ENCODE assay signal across 19 cellular contexts in genomic region chr2:232863996-232864395, GRCh38. TPM values are rescaled to one million over a fixed set of nuclear protein-coding genes. Genes with fewer than 3 reads are reported as not detected.
DNase-seq lines count a peak whose midpoint lies in the region; ATAC-seq and TF ChIP-seq lines count a peak whose summit lies in the region.
"Had no signal": no experiment of that assay in that cellular context is flagged by ENCODE, and none has a peak within 500 bp of the region (broad histone marks: within the 10 kb centered on the region; RNA-seq: fewer than 3 reads in every experiment).

No MANE protein-coding gene starts in this region.

- TF ChIP-seq CTCF in esophagus muscularis mucosa (IDR thresholded peaks at IDR 0.05), result no peak

- WGBS in esophagus muscularis mucosa, result 93% methylated on average over 2 of the region's 2 CpGs

- H3K27ac Mint-ChIP-seq in activated CD4-positive, alpha-beta memory T cell treated with anti-CD3 and anti-CD28 coated beads, Interleukin-2, amount 10 ng/mL, durations not matched to agents 7 days and 5 days, result no peak overlapping the region
- no peak overlapping the region for H3K27ac Mint-ChIP-seq in activated CD4-positive, alpha-beta memory T cell treated with anti-CD3 and anti-CD28 coated beads for 36 hours
- H3K27ac Mint-ChIP-seq in CD4-positive, CD25-positive, alpha-beta regulatory T cell, result peak overlapping the region in 2 of 3 donors; percentile 54 to 59

- DNase-seq in activated CD4-positive, alpha-beta memory T cell treated with anti-CD3 and anti-CD28 coated beads, Interleukin-2, amount 10 ng/mL, durations not matched to agents 7 days and 5 days, result peak; percentile 11
- no peak for DNase-seq in activated CD4-positive, alpha-beta memory T cell treated with anti-CD3 and anti-CD28 coated beads for 36 hours
- DNase-seq in CD4-positive, CD25-positive, alpha-beta regulatory T cell, result no peak
- no peak for DNase-seq in SJSA1 (ENCODE audit: low read depth in 1 of 2, low spot score in 2 of 2)
- peak; percentile 47 for DNase-seq in esophagus muscularis mucosa (ENCODE audit: extremely low spot score)
- DNase-seq in activated naive CD4-positive, alpha-beta T cell treated with Interleukin-2 at 50 U/mL for 16 hours, result no peak
- DNase-seq: AML-193; Calu3; CD4-positive, alpha-beta memory T cell; DMS79 treated with DMSO at 0.1 percent for 48 hours; GF-D8; GOT3; H7 had no signal

- POLR2A ChIA-PET in activated CD4-positive, alpha-beta memory T cell treated with anti-CD3 and anti-CD28 coated beads, Interleukin-2, amount 10 ng/mL, durations not matched to agents 7 days and 5 days (lab: Charles Lee), result no interaction called here
- POLR2A ChIA-PET in activated CD4-positive, alpha-beta memory T cell treated with anti-CD3 and anti-CD28 coated beads for 36 hours (lab: Charles Lee), result no interaction called here

- no peaks in the 10 kb centered on the region for H3K27me3 Mint-ChIP-seq in activated CD4-positive, alpha-beta memory T cell treated with anti-CD3 and anti-CD28 coated beads, Interleukin-2, amount 10 ng/mL, durations not matched to agents 7 days and 5 days
- H3K27me3 Mint-ChIP-seq in activated CD4-positive, alpha-beta memory T cell treated with anti-CD3 and anti-CD28 coated beads for 36 hours, result no peaks in the 10 kb centered on the region
- H3K27me3 Mint-ChIP-seq in CD4-positive, CD25-positive, alpha-beta regulatory T cell, result no peaks in the 10 kb centered on the region
- H3K27me3 Mint-ChIP-seq: CD4-positive, alpha-beta memory T cell had no signal

- intact Hi-C loops in activated CD4-positive, alpha-beta memory T cell treated with anti-CD3 and anti-CD28 coated beads for 36 hours (cut with micrococcal nuclease), result no loop called here
- intact Hi-C loops in esophagus muscularis mucosa (cut with DNase I), result no loop called here

- no peak overlapping the region for H3K27ac ChIP-seq in CD4-positive, CD25-positive, alpha-beta regulatory T cell (ENCODE audit: insufficient read depth, low read length, poor library complexity, severe bottlenecking)
- H3K27ac ChIP-seq in SJSA1, result peak overlapping the region; percentile 33; the same call in 1 of the 2 replicates
- no peak overlapping the region for H3K27ac ChIP-seq in esophagus muscularis mucosa (replicated peaks in 1 of 4)
- H3K27ac ChIP-seq: 22Rv1, A549, C4-2B had no signal

- no peaks in the 10 kb centered on the region for H3K4me1 ChIP-seq in CD4-positive, CD25-positive, alpha-beta regulatory T cell (ENCODE audit: control insufficient read depth, insufficient read depth, low read length, poor library complexity, severe bottlenecking)
- H3K4me1 ChIP-seq in SJSA1 (replicated peaks) (peaks cover 23% of the 10 kb centered on the region), esophagus muscularis mucosa (no peaks in the 10 kb centered on the region)

- TF ChIP-seq POLR2A in esophagus muscularis mucosa (IDR thresholded peaks at IDR 0.05; ENCODE audit: low read depth), result no peak

- peaks cover 3% of the 10 kb centered on the region for H3K36me3 Mint-ChIP-seq in activated CD4-positive, alpha-beta memory T cell treated with anti-CD3 and anti-CD28 coated beads, Interleukin-2, amount 10 ng/mL, durations not matched to agents 7 days and 5 days (ENCODE audit: low read depth)
- peaks cover 4% of the 10 kb centered on the region for H3K36me3 Mint-ChIP-seq in activated CD4-positive, alpha-beta memory T cell treated with anti-CD3 and anti-CD28 coated beads for 36 hours
- H3K36me3 Mint-ChIP-seq in CD4-positive, CD25-positive, alpha-beta regulatory T cell, result peaks cover 25% of the 10 kb centered on the region

- no peaks in the 10 kb centered on the region for H3K4me1 Mint-ChIP-seq in activated CD4-positive, alpha-beta memory T cell treated with anti-CD3 and anti-CD28 coated beads, Interleukin-2, amount 10 ng/mL, durations not matched to agents 7 days and 5 days
- peaks cover 4% of the 10 kb centered on the region for H3K4me1 Mint-ChIP-seq in activated CD4-positive, alpha-beta memory T cell treated with anti-CD3 and anti-CD28 coated beads for 36 hours (ENCODE audit: low read depth)
- H3K4me1 Mint-ChIP-seq in CD4-positive, CD25-positive, alpha-beta regulatory T cell, result no peaks in the 10 kb centered on the region

- H3K9me3 Mint-ChIP-seq in activated CD4-positive, alpha-beta memory T cell treated with anti-CD3 and anti-CD28 coated beads, Interleukin-2, amount 10 ng/mL, durations not matched to agents 7 days and 5 days, result no peaks in the 10 kb centered on the region
- no peaks in the 10 kb centered on the region for H3K9me3 Mint-ChIP-seq in activated CD4-positive, alpha-beta memory T cell treated with anti-CD3 and anti-CD28 coated beads for 36 hours
- H3K9me3 Mint-ChIP-seq in CD4-positive, CD25-positive, alpha-beta regulatory T cell, result no peaks in the 10 kb centered on the region
- H3K9me3 Mint-ChIP-seq: CD4-positive, alpha-beta memory T cell had no signal

- H3K4me3 ChIP-seq in CD4-positive, CD25-positive, alpha-beta regulatory T cell (ENCODE audit: low read depth, low read length), result no peak overlapping the region
- H3K4me3 ChIP-seq in SJSA1 (no peak overlapping the region), esophagus muscularis mucosa (no peak overlapping the region)
- H3K4me3 ChIP-seq: A549 had no signal

- TF ChIP-seq EP300 in esophagus muscularis mucosa (IDR thresholded peaks at IDR 0.05), result no peak

- peaks cover 10% of the 10 kb centered on the region for H3K36me3 ChIP-seq in CD4-positive, CD25-positive, alpha-beta regulatory T cell (ENCODE audit: control insufficient read depth, insufficient read depth, low read length)
- H3K36me3 ChIP-seq in SJSA1 (peaks cover 11% of the 10 kb centered on the region), esophagus muscularis mucosa (peaks cover 6 to 29% (median 11%) of the 10 kb centered on the region in 4 donors)

- CTCF ChIA-PET in activated CD4-positive, alpha-beta memory T cell treated with anti-CD3 and anti-CD28 coated beads, Interleukin-2, amount 10 ng/mL, durations not matched to agents 7 days and 5 days (lab: Charles Lee), result no interaction called here
- CTCF ChIA-PET in activated CD4-positive, alpha-beta memory T cell treated with anti-CD3 and anti-CD28 coated beads for 36 hours (lab: Charles Lee), result no interaction called here

- no peaks in the 10 kb centered on the region for H3K9me3 ChIP-seq in CD4-positive, CD25-positive, alpha-beta regulatory T cell (ENCODE audit: control insufficient read depth in 2 of 2, low read length in 2 of 2)
- no peaks in the 10 kb centered on the region for H3K9me3 ChIP-seq in SJSA1 (replicated peaks)
- no peaks in the 10 kb centered on the region for H3K9me3 ChIP-seq in esophagus muscularis mucosa
- H3K9me3 ChIP-seq: A549 had no signal

- no peaks in the 10 kb centered on the region for H3K27me3 ChIP-seq in CD4-positive, CD25-positive, alpha-beta regulatory T cell (ENCODE audit: control insufficient read depth, insufficient read depth, low read length)
- H3K27me3 ChIP-seq in SJSA1 (replicated peaks), result no peaks in the 10 kb centered on the region
- no peaks in the 10 kb centered on the region for H3K27me3 ChIP-seq in esophagus muscularis mucosa

- ATAC-seq in CD4-positive, CD25-positive, alpha-beta regulatory T cell (ENCODE audit: low read depth in 2 of 2), result no peak
- ATAC-seq in HG03039 (IDR thresholded peaks at IDR 0.05; ENCODE audit: unreplicated experiment), result no peak
- ATAC-seq: A549, HCT116, HepG2 had no signal

- H3K4me3 Mint-ChIP-seq in activated CD4-positive, alpha-beta memory T cell treated with anti-CD3 and anti-CD28 coated beads, Interleukin-2, amount 10 ng/mL, durations not matched to agents 7 days and 5 days, result no peak overlapping the region
- no peak overlapping the region for H3K4me3 Mint-ChIP-seq in activated CD4-positive, alpha-beta memory T cell treated with anti-CD3 and anti-CD28 coated beads for 36 hours
- H3K4me3 Mint-ChIP-seq in CD4-positive, CD25-positive, alpha-beta regulatory T cell, result no peak overlapping the region
- H3K4me3 Mint-ChIP-seq: CD4-positive, alpha-beta memory T cell had no signal

RNA-seq across cellular contexts. Expression of gene SNORC, which starts 6.1 kb away (rescaled TPM):
- total RNA-seq in activated CD4-positive, alpha-beta memory T cell treated with anti-CD3 and anti-CD28 coated beads, Interleukin-2, amount 10 ng/mL, durations not matched to agents 7 days and 5 days, result 1 to 10 TPM; 1.3 to 1.9 TPM
- total RNA-seq in activated CD4-positive, alpha-beta memory T cell treated with anti-CD3 and anti-CD28 coated beads for 36 hours, result 1 to 10 TPM in 1 of 2 experiments, under 1 TPM in 1; 0.85 to 1.7 TPM
- total RNA-seq in CD4-positive, CD25-positive, alpha-beta regulatory T cell, result 1.3 TPM
- under 1 TPM in 2 of 4 donors, not detected in 2; 0.10 to 0.15 TPM for polyA plus RNA-seq in CD4-positive, CD25-positive, alpha-beta regulatory T cell
- total RNA-seq in SJSA1 (2014; rRNA removed; shearing (Covaris generic)), result 0.22 and 0.32 TPM in 2 replicates
- 1 to 10 TPM in 2 of 4 donors, under 1 TPM in 2; 0.45 to 2.5 (median 1.4) TPM for total RNA-seq in esophagus muscularis mucosa

Comparison
In these comparisons a context has a peak if more than half of its experiments do, and no peak if none do; other contexts are left out.
1. DNase-seq: peak in activated CD4-positive, alpha-beta memory T cell treated with anti-CD3 and anti-CD28 coated beads, Interleukin-2, amount 10 ng/mL, durations not matched to agents 7 days and 5 days (single experiment) and esophagus muscularis mucosa (single experiment); none in activated CD4-positive, alpha-beta memory T cell treated with anti-CD3 and anti-CD28 coated beads for 36 hours (single experiment), CD4-positive, CD25-positive, alpha-beta regulatory T cell (0 of 3), SJSA1 (0 of 2) and activated naive CD4-positive, alpha-beta T cell treated with Interleukin-2 at 50 U/mL for 16 hours (single experiment).
2. H3K27ac Mint-ChIP-seq: peak in CD4-positive, CD25-positive, alpha-beta regulatory T cell (2 of 3); none in activated CD4-positive, alpha-beta memory T cell treated with anti-CD3 and anti-CD28 coated beads, Interleukin-2, amount 10 ng/mL, durations not matched to agents 7 days and 5 days (single experiment) and activated CD4-positive, alpha-beta memory T cell treated with anti-CD3 and anti-CD28 coated beads for 36 hours (single experiment).